ENCODE assay signal across 1 cellular context in the genomic region with DNA sequence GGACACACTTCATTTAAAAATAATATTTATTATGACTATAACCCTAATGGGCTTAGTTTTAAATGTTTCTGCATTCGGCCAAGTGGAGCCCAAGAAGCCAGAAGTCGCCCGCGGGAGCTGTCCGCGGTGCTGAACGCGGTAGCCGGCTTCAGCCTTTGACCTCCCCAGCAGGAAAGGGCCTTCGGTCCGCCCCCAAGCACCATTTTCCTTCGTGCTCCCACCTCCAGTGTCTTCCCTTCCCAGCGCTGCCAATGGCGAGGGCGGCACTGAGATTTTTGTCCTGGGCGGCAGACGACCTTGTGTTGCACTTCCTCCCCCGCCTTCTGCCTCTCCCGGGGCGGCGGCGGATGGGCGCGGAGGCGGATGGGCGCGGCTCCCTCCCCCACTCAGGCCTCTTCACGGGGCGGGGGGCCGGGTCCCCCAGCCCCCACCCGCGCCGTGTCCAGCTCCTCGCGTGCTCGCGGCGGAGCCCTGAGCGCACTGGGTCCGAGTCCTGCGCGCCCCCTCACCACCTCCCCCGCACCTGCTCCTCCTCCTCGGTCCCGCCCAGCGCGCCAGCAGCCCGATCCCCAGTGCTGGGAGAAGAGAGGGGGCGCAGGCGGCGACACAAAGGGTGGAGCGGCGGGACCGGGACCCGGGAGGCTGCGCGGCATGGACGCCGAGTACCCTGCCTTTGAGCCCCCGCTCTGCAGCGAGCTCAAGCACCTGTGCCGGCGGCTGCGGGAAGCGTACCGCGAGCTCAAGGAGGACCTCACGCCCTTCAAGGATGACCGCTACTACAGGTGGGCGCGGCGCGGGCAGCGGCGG.
TF ChIP-seq lines count a peak whose summit lies in the region.

No MANE protein-coding gene starts in this region.

TF ChIP-seq in HepG2, 621 proteins besides CTCF, POLR2A, EP300 and RAD21 (continued from another document and continues in another):
- TF ChIP-seq E2F1 (CRISPR knock-in tag; IDR thresholded peaks at IDR 0.05): peak; percentile 91
- TF ChIP-seq, protein P1, sequence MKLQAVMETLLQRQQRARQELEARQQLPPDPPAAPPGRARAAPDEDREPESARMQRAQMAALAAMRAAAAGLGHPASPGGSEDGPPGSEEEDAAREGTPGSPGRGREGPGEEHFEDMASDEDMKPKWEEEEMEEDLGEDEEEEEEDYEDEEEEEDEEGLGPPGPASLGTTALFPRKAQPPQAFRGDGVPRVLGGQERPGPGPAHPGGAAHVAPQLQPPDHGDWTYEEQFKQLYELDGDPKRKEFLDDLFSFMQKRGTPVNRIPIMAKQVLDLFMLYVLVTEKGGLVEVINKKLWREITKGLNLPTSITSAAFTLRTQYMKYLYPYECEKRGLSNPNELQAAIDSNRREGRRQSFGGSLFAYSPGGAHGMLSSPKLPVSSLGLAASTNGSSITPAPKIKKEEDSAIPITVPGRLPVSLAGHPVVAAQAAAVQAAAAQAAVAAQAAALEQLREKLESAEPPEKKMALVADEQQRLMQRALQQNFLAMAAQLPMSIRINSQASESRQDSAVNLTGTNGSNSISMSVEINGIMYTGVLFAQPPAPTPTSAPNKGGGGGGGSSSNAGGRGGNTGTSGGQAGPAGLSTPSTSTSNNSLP (IDR thresholded peaks at IDR 0.05; ENCODE audit: low read depth, low read length): no peak
- TF ChIP-seq AGO2 (optimal IDR thresholded peaks at IDR 0.05; ENCODE audit: low read depth, low read length): peak; percentile 77
- peak; percentile 87 for TF ChIP-seq PRDM10 (CRISPR knock-in tag; IDR thresholded peaks at IDR 0.05; ENCODE audit: low read depth)
- TF ChIP-seq SP2 (CRISPR knock-in tag; IDR thresholded peaks at IDR 0.05): no peak; the same call in 1 of the 2 replicates
- TF ChIP-seq JUND (CRISPR knock-in tag; IDR thresholded peaks at IDR 0.05): no peak; the same call in 1 of the 2 replicates
- TF ChIP-seq, protein P2, sequence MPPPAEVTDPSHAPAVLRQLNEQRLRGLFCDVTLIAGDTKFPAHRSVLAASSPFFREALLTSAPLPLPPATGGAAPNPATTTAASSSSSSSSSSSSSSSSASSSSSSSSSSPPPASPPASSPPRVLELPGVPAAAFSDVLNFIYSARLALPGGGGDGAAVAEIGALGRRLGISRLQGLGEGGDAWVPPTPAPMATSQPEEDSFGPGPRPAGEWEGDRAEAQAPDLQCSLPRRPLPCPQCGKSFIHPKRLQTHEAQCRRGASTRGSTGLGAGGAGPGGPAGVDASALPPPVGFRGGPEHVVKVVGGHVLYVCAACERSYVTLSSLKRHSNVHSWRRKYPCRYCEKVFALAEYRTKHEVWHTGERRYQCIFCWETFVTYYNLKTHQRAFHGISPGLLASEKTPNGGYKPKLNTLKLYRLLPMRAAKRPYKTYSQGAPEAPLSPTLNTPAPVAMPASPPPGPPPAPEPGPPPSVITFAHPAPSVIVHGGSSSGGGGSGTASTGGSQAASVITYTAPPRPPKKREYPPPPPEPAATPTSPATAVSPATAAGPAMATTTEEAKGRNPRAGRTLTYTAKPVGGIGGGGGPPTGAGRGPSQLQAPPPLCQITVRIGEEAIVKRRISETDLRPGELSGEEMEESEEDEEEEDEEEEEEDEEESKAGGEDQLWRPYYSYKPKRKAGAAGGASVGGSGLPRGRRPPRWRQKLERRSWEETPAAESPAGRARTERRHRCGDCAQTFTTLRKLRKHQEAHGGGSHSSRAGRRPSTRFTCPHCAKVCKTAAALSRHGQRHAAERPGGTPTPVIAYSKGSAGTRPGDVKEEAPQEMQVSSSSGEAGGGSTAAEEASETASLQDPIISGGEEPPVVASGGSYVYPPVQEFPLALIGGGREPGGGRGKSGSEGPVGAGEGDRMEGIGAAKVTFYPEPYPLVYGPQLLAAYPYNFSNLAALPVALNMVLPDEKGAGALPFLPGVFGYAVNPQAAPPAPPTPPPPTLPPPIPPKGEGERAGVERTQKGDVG (CRISPR knock-in tag; IDR thresholded peaks at IDR 0.05; ENCODE audit: borderline replicate concordance): no peak
- peak; percentile 56 for TF ChIP-seq POGZ (CRISPR knock-in tag; IDR thresholded peaks at IDR 0.05)
- TF ChIP-seq ZBTB21 (CRISPR knock-in tag; IDR thresholded peaks at IDR 0.05): peak; percentile 78
- peak; percentile 86 for TF ChIP-seq NCOA2 (CRISPR knock-in tag; IDR thresholded peaks at IDR 0.05)
- peak; percentile 83; the same call in 1 of the 2 replicates for TF ChIP-seq RELA (CRISPR knock-in tag; IDR thresholded peaks at IDR 0.05)
- no peak for TF ChIP-seq MED8 (CRISPR knock-in tag; IDR thresholded peaks at IDR 0.05; ENCODE audit: insufficient replicate concordance)
- TF ChIP-seq ZNF674 (CRISPR knock-in tag; IDR thresholded peaks at IDR 0.05; ENCODE audit: low read depth): no peak
- TF ChIP-seq, protein P3, sequence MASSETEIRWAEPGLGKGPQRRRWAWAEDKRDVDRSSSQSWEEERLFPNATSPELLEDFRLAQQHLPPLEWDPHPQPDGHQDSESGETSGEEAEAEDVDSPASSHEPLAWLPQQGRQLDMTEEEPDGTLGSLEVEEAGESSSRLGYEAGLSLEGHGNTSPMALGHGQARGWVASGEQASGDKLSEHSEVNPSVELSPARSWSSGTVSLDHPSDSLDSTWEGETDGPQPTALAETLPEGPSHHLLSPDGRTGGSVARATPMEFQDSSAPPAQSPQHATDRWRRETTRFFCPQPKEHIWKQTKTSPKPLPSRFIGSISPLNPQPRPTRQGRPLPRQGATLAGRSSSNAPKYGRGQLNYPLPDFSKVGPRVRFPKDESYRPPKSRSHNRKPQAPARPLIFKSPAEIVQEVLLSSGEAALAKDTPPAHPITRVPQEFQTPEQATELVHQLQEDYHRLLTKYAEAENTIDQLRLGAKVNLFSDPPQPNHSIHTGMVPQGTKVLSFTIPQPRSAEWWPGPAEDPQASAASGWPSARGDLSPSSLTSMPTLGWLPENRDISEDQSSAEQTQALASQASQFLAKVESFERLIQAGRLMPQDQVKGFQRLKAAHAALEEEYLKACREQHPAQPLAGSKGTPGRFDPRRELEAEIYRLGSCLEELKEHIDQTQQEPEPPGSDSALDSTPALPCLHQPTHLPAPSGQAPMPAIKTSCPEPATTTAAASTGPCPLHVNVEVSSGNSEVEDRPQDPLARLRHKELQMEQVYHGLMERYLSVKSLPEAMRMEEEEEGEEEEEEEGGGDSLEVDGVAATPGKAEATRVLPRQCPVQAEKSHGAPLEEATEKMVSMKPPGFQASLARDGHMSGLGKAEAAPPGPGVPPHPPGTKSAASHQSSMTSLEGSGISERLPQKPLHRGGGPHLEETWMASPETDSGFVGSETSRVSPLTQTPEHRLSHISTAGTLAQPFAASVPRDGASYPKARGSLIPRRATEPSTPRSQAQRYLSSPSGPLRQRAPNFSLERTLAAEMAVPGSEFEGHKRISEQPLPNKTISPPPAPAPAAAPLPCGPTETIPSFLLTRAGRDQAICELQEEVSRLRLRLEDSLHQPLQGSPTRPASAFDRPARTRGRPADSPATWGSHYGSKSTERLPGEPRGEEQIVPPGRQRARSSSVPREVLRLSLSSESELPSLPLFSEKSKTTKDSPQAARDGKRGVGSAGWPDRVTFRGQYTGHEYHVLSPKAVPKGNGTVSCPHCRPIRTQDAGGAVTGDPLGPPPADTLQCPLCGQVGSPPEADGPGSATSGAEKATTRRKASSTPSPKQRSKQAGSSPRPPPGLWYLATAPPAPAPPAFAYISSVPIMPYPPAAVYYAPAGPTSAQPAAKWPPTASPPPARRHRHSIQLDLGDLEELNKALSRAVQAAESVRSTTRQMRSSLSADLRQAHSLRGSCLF (CRISPR knock-in tag; IDR thresholded peaks at IDR 0.05; ENCODE audit: borderline replicate concordance): peak; percentile 98
- peak; percentile 80 for TF ChIP-seq ZMYM4 (CRISPR knock-in tag; IDR thresholded peaks at IDR 0.05)
- TF ChIP-seq ZNF282 (IDR thresholded peaks at IDR 0.05; ENCODE audit: partially characterized antibody): no peak
- TF ChIP-seq NAIF1 (CRISPR knock-in tag; IDR thresholded peaks at IDR 0.05; ENCODE audit: borderline replicate concordance): no peak; the same call in 1 of the 2 replicates
- TF ChIP-seq RBAK (CRISPR knock-in tag; IDR thresholded peaks at IDR 0.05): no peak
- TF ChIP-seq, protein P4, sequence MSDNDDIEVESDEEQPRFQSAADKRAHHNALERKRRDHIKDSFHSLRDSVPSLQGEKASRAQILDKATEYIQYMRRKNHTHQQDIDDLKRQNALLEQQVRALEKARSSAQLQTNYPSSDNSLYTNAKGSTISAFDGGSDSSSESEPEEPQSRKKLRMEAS (IDR thresholded peaks at IDR 0.05): peak; percentile 56
- TF ChIP-seq, protein P5, sequence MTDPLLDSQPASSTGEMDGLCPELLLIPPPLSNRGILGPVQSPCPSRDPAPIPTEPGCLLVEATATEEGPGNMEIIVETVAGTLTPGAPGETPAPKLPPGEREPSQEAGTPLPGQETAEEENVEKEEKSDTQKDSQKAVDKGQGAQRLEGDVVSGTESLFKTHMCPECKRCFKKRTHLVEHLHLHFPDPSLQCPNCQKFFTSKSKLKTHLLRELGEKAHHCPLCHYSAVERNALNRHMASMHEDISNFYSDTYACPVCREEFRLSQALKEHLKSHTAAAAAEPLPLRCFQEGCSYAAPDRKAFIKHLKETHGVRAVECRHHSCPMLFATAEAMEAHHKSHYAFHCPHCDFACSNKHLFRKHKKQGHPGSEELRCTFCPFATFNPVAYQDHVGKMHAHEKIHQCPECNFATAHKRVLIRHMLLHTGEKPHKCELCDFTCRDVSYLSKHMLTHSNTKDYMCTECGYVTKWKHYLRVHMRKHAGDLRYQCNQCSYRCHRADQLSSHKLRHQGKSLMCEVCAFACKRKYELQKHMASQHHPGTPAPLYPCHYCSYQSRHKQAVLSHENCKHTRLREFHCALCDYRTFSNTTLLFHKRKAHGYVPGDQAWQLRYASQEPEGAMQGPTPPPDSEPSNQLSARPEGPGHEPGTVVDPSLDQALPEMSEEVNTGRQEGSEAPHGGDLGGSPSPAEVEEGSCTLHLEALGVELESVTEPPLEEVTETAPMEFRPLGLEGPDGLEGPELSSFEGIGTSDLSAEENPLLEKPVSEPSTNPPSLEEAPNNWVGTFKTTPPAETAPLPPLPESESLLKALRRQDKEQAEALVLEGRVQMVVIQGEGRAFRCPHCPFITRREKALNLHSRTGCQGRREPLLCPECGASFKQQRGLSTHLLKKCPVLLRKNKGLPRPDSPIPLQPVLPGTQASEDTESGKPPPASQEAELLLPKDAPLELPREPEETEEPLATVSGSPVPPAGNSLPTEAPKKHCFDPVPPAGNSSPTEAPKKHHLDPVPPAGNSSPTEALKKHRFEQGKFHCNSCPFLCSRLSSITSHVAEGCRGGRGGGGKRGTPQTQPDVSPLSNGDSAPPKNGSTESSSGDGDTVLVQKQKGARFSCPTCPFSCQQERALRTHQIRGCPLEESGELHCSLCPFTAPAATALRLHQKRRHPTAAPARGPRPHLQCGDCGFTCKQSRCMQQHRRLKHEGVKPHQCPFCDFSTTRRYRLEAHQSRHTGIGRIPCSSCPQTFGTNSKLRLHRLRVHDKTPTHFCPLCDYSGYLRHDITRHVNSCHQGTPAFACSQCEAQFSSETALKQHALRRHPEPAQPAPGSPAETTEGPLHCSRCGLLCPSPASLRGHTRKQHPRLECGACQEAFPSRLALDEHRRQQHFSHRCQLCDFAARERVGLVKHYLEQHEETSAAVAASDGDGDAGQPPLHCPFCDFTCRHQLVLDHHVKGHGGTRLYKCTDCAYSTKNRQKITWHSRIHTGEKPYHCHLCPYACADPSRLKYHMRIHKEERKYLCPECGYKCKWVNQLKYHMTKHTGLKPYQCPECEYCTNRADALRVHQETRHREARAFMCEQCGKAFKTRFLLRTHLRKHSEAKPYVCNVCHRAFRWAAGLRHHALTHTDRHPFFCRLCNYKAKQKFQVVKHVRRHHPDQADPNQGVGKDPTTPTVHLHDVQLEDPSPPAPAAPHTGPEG (CRISPR knock-in tag; IDR thresholded peaks at IDR 0.05): peak; percentile 92
- TF ChIP-seq MIXL1 (CRISPR knock-in tag; IDR thresholded peaks at IDR 0.05): peak; percentile 89
- no peak for TF ChIP-seq POLR2AphosphoS5 (IDR thresholded peaks at IDR 0.05; ENCODE audit: low read depth, low read length)
- no peak for TF ChIP-seq SYNCRIP (IDR thresholded peaks at IDR 0.05; ENCODE audit: insufficient read depth, low read depth, low read length)
- no peak for TF ChIP-seq MAFF (IDR thresholded peaks at IDR 0.05; ENCODE audit: low read depth, low read length)
- TF ChIP-seq HOXA5 (CRISPR knock-in tag; IDR thresholded peaks at IDR 0.05): peak; percentile 99
- TF ChIP-seq EZH2 (conservative IDR thresholded peaks at IDR 0.05; ENCODE audit: low read depth, low read length): no peak
- no peak for TF ChIP-seq NFE2L2 (IDR thresholded peaks at IDR 0.05; ENCODE audit: low read length)
- peak; percentile 77 for TF ChIP-seq SSRP1 (CRISPR knock-in tag; IDR thresholded peaks at IDR 0.05)
- peak; percentile 82; the same call in 2 of the 3 replicates for TF ChIP-seq MXI1 (IDR thresholded peaks at IDR 0.05; ENCODE audit: borderline replicate concordance, low read depth, low read length)
- TF ChIP-seq NFATC3 (CRISPR knock-in tag; IDR thresholded peaks at IDR 0.05): 0 out of 2 replicates have a peak, but pooled peaks have one; percentile 52
- 0 out of 2 replicates have a peak, but pooled peaks have one; percentile 31 for TF ChIP-seq ZSCAN30 (CRISPR knock-in tag; IDR thresholded peaks at IDR 0.05)
- no peak for TF ChIP-seq RBM39 (IDR thresholded peaks at IDR 0.05; ENCODE audit: low read depth, low read length, poor library complexity, severe bottlenecking)
- TF ChIP-seq SIN3B (IDR thresholded peaks at IDR 0.05; ENCODE audit: low read length): no peak
- peak; percentile 96 for TF ChIP-seq ZNF33B (CRISPR knock-in tag; IDR thresholded peaks at IDR 0.05)
- peak; percentile 94 for TF ChIP-seq ZNF20 (CRISPR knock-in tag; IDR thresholded peaks at IDR 0.05)
